In genomic region chr16:88356124-88356726, GRCh38 we compare ENCODE assay signal across 19 cellular contexts.
"Had no signal": no experiment of that assay in that cellular context is flagged by ENCODE, and none has a peak within 500 bp of the region (broad histone marks: within the 10 kb centered on the region; RNA-seq: fewer than 3 reads in every experiment).

No MANE protein-coding gene starts in this region.

- ATAC-seq: activated T-helper 17 cell treated with anti-CD3 and anti-CD28 coated beads, Interleukin-2, amount 50 U/mL, for 72 hours had no signal

- H3K36me3 Mint-ChIP-seq: naive B cell had no signal

- H3K4me2 ChIP-seq: smooth muscle cell had no signal

- H3K4me3 Mint-ChIP-seq: activated T-helper 17 cell treated with anti-CD3 and anti-CD28 coated beads, Interleukin-2, amount 50 U/mL, for 72 hours; central memory CD8-positive, alpha-beta T cell; naive B cell had no signal

- H3K9me3 Mint-ChIP-seq: activated T-helper 17 cell treated with anti-CD3 and anti-CD28 coated beads, Interleukin-2, amount 50 U/mL, for 72 hours; central memory CD8-positive, alpha-beta T cell; naive B cell had no signal

- H3K4me1 Mint-ChIP-seq: activated T-helper 17 cell treated with anti-CD3 and anti-CD28 coated beads, Interleukin-2, amount 50 U/mL, for 72 hours; central memory CD8-positive, alpha-beta T cell; naive B cell had no signal

- H3K27me3 ChIP-seq: brain microvascular endothelial cell, uterus had no signal

- H3K36me3 ChIP-seq: brain microvascular endothelial cell, esophagus squamous epithelium, neutrophil, stomach, thoracic aorta, uterus had no signal

- H3K4me1 ChIP-seq: esophagus squamous epithelium, stomach, uterus had no signal

- H3K27ac Mint-ChIP-seq: activated T-helper 17 cell treated with anti-CD3 and anti-CD28 coated beads, Interleukin-2, amount 50 U/mL, for 72 hours; naive B cell had no signal

- DNase-seq: activated CD4-positive, alpha-beta T cell treated with anti-CD3 and anti-CD28 coated beads for 1 hour; activated CD4-positive, alpha-beta T cell treated with anti-CD3 and anti-CD28 coated beads, Interleukin-2, amount 50 U/mL, for 4 hours; activated naive CD4-positive, alpha-beta T cell treated with Interleukin-2 at 50 U/mL for 16 hours; activated T-cell treated with anti-CD3 and anti-CD28 coated beads for 4 hours; anterior cingulate cortex; brain microvascular endothelial cell; effector CD8-positive, alpha-beta T cell; esophagus squamous epithelium; foreskin melanocyte; naive B cell; stomach; T-helper 9 cell; uterus had no signal

- H3K27ac ChIP-seq: brain microvascular endothelial cell, esophagus squamous epithelium, neutrophil, stomach, thoracic aorta, uterus had no signal

- H3K9me3 ChIP-seq: esophagus squamous epithelium, neutrophil, stomach, thoracic aorta, uterus had no signal

- FAIRE-seq: endothelial cell of umbilical vein had no signal

- H3K4me3 ChIP-seq: esophagus squamous epithelium, smooth muscle cell, stomach, thoracic aorta, uterus had no signal
